Comparison of ENCODE assay signal across 22 cellular contexts in the genomic region with DNA sequence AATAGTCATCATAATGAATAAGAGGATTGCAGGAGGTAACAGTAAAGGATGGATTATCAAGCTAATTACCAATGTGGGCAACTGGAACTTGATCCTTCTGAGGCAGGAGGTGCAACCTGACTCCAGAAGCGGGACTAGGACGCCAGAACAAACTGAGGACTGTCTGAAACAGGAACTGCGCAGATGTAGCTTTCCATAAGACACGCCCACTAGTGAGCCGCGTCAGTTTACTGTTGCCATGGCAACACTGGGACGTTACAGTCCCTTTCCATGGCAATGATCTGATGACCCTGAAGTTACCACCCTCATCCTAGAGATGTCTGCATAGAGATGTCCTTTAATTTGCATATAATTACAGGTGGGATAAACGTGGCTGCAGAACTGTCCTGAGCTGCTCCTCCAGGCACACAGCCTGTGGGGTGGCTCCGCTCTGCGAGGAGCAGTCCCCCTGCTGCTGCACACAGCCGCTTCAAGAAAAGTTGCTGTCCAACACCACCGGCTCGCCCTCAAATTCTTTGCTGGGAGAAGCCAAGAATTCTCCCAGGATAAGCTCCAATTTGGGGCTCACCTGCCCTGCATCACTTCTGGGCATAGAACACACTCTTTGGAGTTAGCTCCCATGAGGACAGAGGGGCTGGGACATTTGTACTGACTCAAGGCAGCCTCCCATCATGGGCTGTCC.
A peak's percentile ranks its signal among the peaks of the same experiment; 100 is the strongest.
DNase-seq lines count a peak whose midpoint lies in the region; TF ChIP-seq lines count a peak whose summit lies in the region.
"Had no signal": no experiment of that assay in that cellular context is flagged by ENCODE, and none has a peak within 500 bp of the region (broad histone marks: within the 10 kb centered on the region; RNA-seq: fewer than 3 reads in every experiment).

No MANE protein-coding gene starts in this region.

- H3K36me3 ChIP-seq in WERI-Rb-1 (no peaks in the 10 kb centered on the region), testis (ENCODE audit: low read depth, missing control alignments) (no peaks in the 10 kb centered on the region), OCI-LY7 (ENCODE audit: insufficient read depth, low read length) (no peaks in the 10 kb centered on the region)
- H3K36me3 ChIP-seq: uterus had no signal

- WGBS in testis, 2 donors = 46 to 52% methylated on average over 13 of the region's 13 CpGs

- no peaks in the 10 kb centered on the region for H3K27me3 Mint-ChIP-seq in T-helper 1 cell treated with Interleukin-12 subunit alpha and Interleukin-12 subunit beta and Interleukin-4 antibody, amounts not matched to agents 30 μg/mL and 1 μg/mL, for 36 hours (ENCODE audit: low read depth)
- no peaks in the 10 kb centered on the region for H3K27me3 Mint-ChIP-seq in activated naive CD4-positive, alpha-beta T cell treated with anti-CD3 and anti-CD28 coated beads for 36 hours (ENCODE audit: low read depth)
- H3K27me3 Mint-ChIP-seq: dendritic cell treated with granulocyte-macrophage colony-stimulating factor and Interleukin-4, amounts not matched to agents 40 ng/mL and 50 ng/mL, for 4 days had no signal

- H3K27me3 ChIP-seq in WERI-Rb-1 (ENCODE audit: insufficient read depth, low read depth, severe bottlenecking) = no peaks in the 10 kb centered on the region
- no peaks in the 10 kb centered on the region for H3K27me3 ChIP-seq in testis
- H3K27me3 ChIP-seq: uterus had no signal

- H3K4me1 Mint-ChIP-seq in T-helper 1 cell treated with Interleukin-12 subunit alpha and Interleukin-12 subunit beta and Interleukin-4 antibody, amounts not matched to agents 30 μg/mL and 1 μg/mL, for 36 hours (ENCODE audit: low read depth) = peaks cover 38% of the 10 kb centered on the region
- H3K4me1 Mint-ChIP-seq in activated naive CD4-positive, alpha-beta T cell treated with anti-CD3 and anti-CD28 coated beads for 36 hours (ENCODE audit: low read depth) = peaks cover 3% of the 10 kb centered on the region

- no peak overlapping the region for H2AFZ ChIP-seq in OCI-LY7 (ENCODE audit: low read length)

- no peaks in the 10 kb centered on the region for H3K9me3 ChIP-seq in WERI-Rb-1 (ENCODE audit: severe bottlenecking)
- no peaks in the 10 kb centered on the region for H3K9me3 ChIP-seq in testis
- H3K9me3 ChIP-seq in OCI-LY7 (ENCODE audit: low read length) = no peaks in the 10 kb centered on the region
- H3K9me3 ChIP-seq: uterus had no signal

- H3K27ac Mint-ChIP-seq in T-helper 1 cell treated with Interleukin-12 subunit alpha and Interleukin-12 subunit beta and Interleukin-4 antibody, amounts not matched to agents 30 μg/mL and 1 μg/mL, for 36 hours = peak overlapping the region; percentile 57
- H3K27ac Mint-ChIP-seq in activated naive CD4-positive, alpha-beta T cell treated with anti-CD3 and anti-CD28 coated beads for 36 hours = no peak overlapping the region
- H3K27ac Mint-ChIP-seq: dendritic cell treated with granulocyte-macrophage colony-stimulating factor and Interleukin-4, amounts not matched to agents 40 ng/mL and 50 ng/mL, for 4 days; WTC11 had no signal

- H3K9me3 Mint-ChIP-seq in T-helper 1 cell treated with Interleukin-12 subunit alpha and Interleukin-12 subunit beta and Interleukin-4 antibody, amounts not matched to agents 30 μg/mL and 1 μg/mL, for 36 hours = peaks cover 18% of the 10 kb centered on the region
- H3K9me3 Mint-ChIP-seq in activated naive CD4-positive, alpha-beta T cell treated with anti-CD3 and anti-CD28 coated beads for 36 hours = peaks cover 9% of the 10 kb centered on the region
- H3K9me3 Mint-ChIP-seq: dendritic cell treated with granulocyte-macrophage colony-stimulating factor and Interleukin-4, amounts not matched to agents 40 ng/mL and 50 ng/mL, for 4 days had no signal

- DNase-seq in T-helper 1 cell (no peak), NCI-H2196 (lab: John Stamatoyannopoulos, UW; ENCODE audit: unreplicated experiment) (peak; percentile 68), WERI-Rb-1 (peak; percentile 71), testis (peak; percentile 33), islet precursor cell (no peak), OCI-LY7 (ENCODE audit: low spot score) (no peak)
- no peak for DNase-seq in activated naive CD4-positive, alpha-beta T cell treated with anti-CD3 and anti-CD28 coated beads for 36 hours
- DNase-seq: activated CD8-positive, alpha-beta memory T cell treated with anti-CD3 and anti-CD28 coated beads for 24 hours; activated naive CD4-positive, alpha-beta T cell treated with anti-CD3 and anti-CD28 coated beads, Interleukin-2, amount 50 U/mL, for 16 hours; activated T-cell treated with anti-CD3 and anti-CD28 coated beads, Interleukin-2, amount 50 U/mL, for 4 hours; anterior cingulate cortex; Calu3; hippocampal formation; mammary epithelial cell; NCI-H1417 treated with DMSO at 0.1 percent for 48 hours; occipital lobe; SIG-M5; uterus had no signal

- peaks cover 10% of the 10 kb centered on the region for H3K36me3 Mint-ChIP-seq in T-helper 1 cell treated with Interleukin-12 subunit alpha and Interleukin-12 subunit beta and Interleukin-4 antibody, amounts not matched to agents 30 μg/mL and 1 μg/mL, for 36 hours (ENCODE audit: low read depth)
- no peaks in the 10 kb centered on the region for H3K36me3 Mint-ChIP-seq in activated naive CD4-positive, alpha-beta T cell treated with anti-CD3 and anti-CD28 coated beads for 36 hours (ENCODE audit: low read depth)

- POLR2A ChIA-PET in OCI-LY7 (lab: Charles Lee) = no interaction called here

- H3K4me3 Mint-ChIP-seq in T-helper 1 cell treated with Interleukin-12 subunit alpha and Interleukin-12 subunit beta and Interleukin-4 antibody, amounts not matched to agents 30 μg/mL and 1 μg/mL, for 36 hours = no peak overlapping the region
- H3K4me3 Mint-ChIP-seq in activated naive CD4-positive, alpha-beta T cell treated with anti-CD3 and anti-CD28 coated beads for 36 hours = no peak overlapping the region
- H3K4me3 Mint-ChIP-seq: activated T-cell treated with anti-CD3 and anti-CD28 coated beads, Interleukin-2, amount 50 U/mL, for 4 hours; dendritic cell treated with granulocyte-macrophage colony-stimulating factor and Interleukin-4, amounts not matched to agents 40 ng/mL and 50 ng/mL, for 4 days; WTC11 had no signal

- no peak overlapping the region for H3K4me2 ChIP-seq in OCI-LY7 (ENCODE audit: low read length)
- H3K4me2 ChIP-seq: A549 had no signal

- no peaks in the 10 kb centered on the region for H3K79me2 ChIP-seq in OCI-LY7 (ENCODE audit: insufficient read depth, low read depth, low read length)

- no peak for TF ChIP-seq CTCF in WERI-Rb-1 (IDR thresholded peaks at IDR 0.05; ENCODE audit: low read depth, low read length)
- no peak for TF ChIP-seq CTCF in testis (IDR thresholded peaks at IDR 0.05)
- no peak for TF ChIP-seq CTCF in OCI-LY7 (conservative IDR thresholded peaks at IDR 0.05; ENCODE audit: low read length)

- H3K4me1 ChIP-seq in testis = no peaks in the 10 kb centered on the region
- peaks cover 23% of the 10 kb centered on the region for H3K4me1 ChIP-seq in OCI-LY7 (ENCODE audit: insufficient read depth, low read length, poor library complexity, severe bottlenecking)
- H3K4me1 ChIP-seq: A549, uterus had no signal

- BruUV-seq in OCI-LY7 (replicated peaks; lab: Mats Ljungman, UMichigan) = no TSS peak

- intact Hi-C loops in testis (cut with DNase I; ENCODE audit: low total_unique reads) (no loop called here), OCI-LY7 (cut with micrococcal nuclease; ENCODE audit: unreplicated experiment) (no loop called here)
- intact Hi-C loops in activated naive CD4-positive, alpha-beta T cell treated with anti-CD3 and anti-CD28 coated beads for 36 hours (cut with micrococcal nuclease) = no loop called here

- H3K9me2 ChIP-seq in OCI-LY7 (ENCODE audit: insufficient read depth, low read length) = no peaks in the 10 kb centered on the region

- H3K4me3 ChIP-seq in WERI-Rb-1 (ENCODE audit: low read depth, low read length) = no peak overlapping the region
- H3K4me3 ChIP-seq in testis = no peak overlapping the region
- no peak overlapping the region for H3K4me3 ChIP-seq in OCI-LY7 (ENCODE audit: low read depth, low read length, poor library complexity, severe bottlenecking)
- H3K4me3 ChIP-seq: A549, uterus had no signal

- TF ChIP-seq POLR2A in testis (IDR thresholded peaks at IDR 0.05) = no peak

- peak overlapping the region; percentile 83 for H3K27ac ChIP-seq in WERI-Rb-1
- H3K27ac ChIP-seq in testis = no peak overlapping the region
- no peak overlapping the region for H3K27ac ChIP-seq in OCI-LY7 (ENCODE audit: low read depth, low read length, poor library complexity, severe bottlenecking)
- H3K27ac ChIP-seq: A549, uterus had no signal

- no peaks in the 10 kb centered on the region for H4K20me1 ChIP-seq in OCI-LY7 (ENCODE audit: insufficient read depth, low read length)

- CTCF ChIA-PET in activated naive CD4-positive, alpha-beta T cell treated with anti-CD3 and anti-CD28 coated beads for 36 hours (lab: Charles Lee) = no interaction called here
- CTCF ChIA-PET in OCI-LY7 (lab: Charles Lee; ENCODE audit: unreplicated experiment) = no interaction called here

Comparison
In these comparisons a context has a peak if more than half of its experiments do, and no peak if none do; other contexts are left out.
1. DNase-seq: peak in NCI-H2196 (single experiment), WERI-Rb-1 (single experiment) and testis (single experiment); none in T-helper 1 cell (0 of 5), activated naive CD4-positive, alpha-beta T cell treated with anti-CD3 and anti-CD28 coated beads for 36 hours (single experiment), islet precursor cell (single experiment) and OCI-LY7 (single experiment).